In the genomic region with DNA sequence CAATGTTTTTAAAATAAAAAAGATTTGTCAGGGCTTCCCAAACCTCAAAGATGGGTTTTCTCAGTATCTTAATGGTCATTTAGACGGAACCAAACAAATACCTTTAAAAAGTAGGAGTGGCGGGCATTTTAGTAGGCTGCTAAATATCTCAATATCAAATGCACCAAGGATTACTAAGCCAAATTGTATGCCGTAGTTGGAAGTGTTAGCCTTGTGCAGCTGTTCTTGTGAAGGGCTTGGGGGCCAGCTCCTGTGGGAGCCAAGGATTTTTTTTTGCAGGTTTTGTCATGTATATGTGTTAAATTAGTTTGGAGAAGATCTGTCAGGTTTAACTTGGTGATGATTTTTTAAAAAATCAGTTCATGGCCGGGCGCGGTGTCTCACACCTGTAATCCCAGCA, we compare ENCODE assay signal across 15 cellular contexts. TPM values are rescaled to one million over a fixed set of nuclear protein-coding genes. Genes with fewer than 3 reads are reported as not detected.
DNase-seq lines count a peak whose midpoint lies in the region; ATAC-seq and TF ChIP-seq lines count a peak whose summit lies in the region.
"Had no signal": no experiment of that assay in that cellular context is flagged by ENCODE, and none has a peak within 500 bp of the region (broad histone marks: within the 10 kb centered on the region; RNA-seq: fewer than 3 reads in every experiment).

No MANE protein-coding gene starts in this region.

- peaks cover 69% of the 10 kb centered on the region for H4K20me1 ChIP-seq in BLaER1
- peaks cover 3 to 74% (median 53%) of the 10 kb centered on the region in 11 experiments; a peak in 20 of 22 replicates for H4K20me1 ChIP-seq in BLaER1 treated with 17β-estradiol and CSF1 and Interleukin-3, amounts not matched to agents 10 nM and 100 nM
- H4K20me1 ChIP-seq in smooth muscle cell (ENCODE audit: low read depth), result no peaks in the 10 kb centered on the region

- H4K5ac ChIP-seq in mesendoderm (ENCODE audit: low read length), result no peak overlapping the region

- H3K9ac ChIP-seq in BLaER1 (no peak overlapping the region), mesendoderm (ENCODE audit: low read length) (no peak overlapping the region), smooth muscle cell (ENCODE audit: low read depth) (no peak overlapping the region)
- no peak overlapping the region for H3K9ac ChIP-seq in BLaER1 treated with 17β-estradiol and CSF1 and Interleukin-3, amounts not matched to agents 10 nM and 100 nM

- H3K4ac ChIP-seq in mesendoderm (ENCODE audit: low read depth, low read length), result peak overlapping the region; percentile 7

- no peak overlapping the region for H4K8ac ChIP-seq in mesendoderm (ENCODE audit: low read depth, low read length)

- H3K23ac ChIP-seq in mesendoderm (ENCODE audit: low read length), result no peak overlapping the region

- no peak overlapping the region for H3K18ac ChIP-seq in mesendoderm (ENCODE audit: low read length)

- WGBS in mesendoderm (ENCODE audit: extremely low coverage, insufficient coverage, low lambda C conversion rate), result no CpG with 5 or more reads among the region's 6 CpGs
- 79% methylated on average over 6 of the region's 6 CpGs for WGBS in smooth muscle cell (ENCODE audit: low lambda C conversion rate)

- H3K79me2 ChIP-seq in mesendoderm (ENCODE audit: control insufficient read depth, insufficient read depth, low read length) (no peaks in the 10 kb centered on the region), smooth muscle cell (ENCODE audit: low read depth) (no peaks in the 10 kb centered on the region)

- H3K4me3 ChIP-seq in BLaER1 (no peak overlapping the region), mesendoderm (ENCODE audit: low read length) (no peak overlapping the region), smooth muscle cell (no peak overlapping the region)
- no peak overlapping the region for H3K4me3 ChIP-seq in BLaER1 treated with 17β-estradiol and CSF1 and Interleukin-3, amounts not matched to agents 10 nM and 100 nM
- H3K4me3 ChIP-seq: GM23338 had no signal

- no peak overlapping the region for H2BK5ac ChIP-seq in mesendoderm (ENCODE audit: low read length)

- no peaks in the 10 kb centered on the region for H3K9me3 ChIP-seq in BLaER1
- H3K9me3 ChIP-seq in BLaER1 treated with 17β-estradiol and CSF1 and Interleukin-3, amounts not matched to agents 10 nM and 100 nM (replicated peaks in 1 of 11), result no peaks in the 10 kb centered on the region
- H3K9me3 ChIP-seq in smooth muscle cell (replicated peaks; ENCODE audit: low read depth), result no peaks in the 10 kb centered on the region

- no peak overlapping the region for H2BK15ac ChIP-seq in mesendoderm (replicated peaks; ENCODE audit: low read depth)

- H3K79me1 ChIP-seq in mesendoderm (ENCODE audit: low read length), result no peaks in the 10 kb centered on the region

- H3K4me2 ChIP-seq in BLaER1, result peak overlapping the region; percentile 57; the same call in 1 of the 2 replicates
- H3K4me2 ChIP-seq in BLaER1 treated with 17β-estradiol and CSF1 and Interleukin-3, amounts not matched to agents 10 nM and 100 nM, result peak overlapping the region in 8 of 11 experiments; percentile 39 to 85 (median 69); a peak in 12 of 22 replicates
- no peak overlapping the region for H3K4me2 ChIP-seq in mesendoderm (ENCODE audit: low read length)
- H3K4me2 ChIP-seq in smooth muscle cell, result peak overlapping the region; percentile 65
- H3K4me2 ChIP-seq: GM23338 had no signal

- ATAC-seq in HG03520 (IDR thresholded peaks at IDR 0.05; ENCODE audit: unreplicated experiment), result no peak
- ATAC-seq: CD8-positive, alpha-beta T cell; GM23338 had no signal

- no peak for DNase-seq in mesendoderm
- DNase-seq in smooth muscle cell (lab: John Stamatoyannopoulos, UW; ENCODE audit: unreplicated experiment), result no peak
- no peak for DNase-seq in stimulated activated naive CD4-positive, alpha-beta T cell (lab: John Stamatoyannopoulos, UW)
- DNase-seq: ACHN; AML-193; Calu3; CD8-positive, alpha-beta T cell; DMS79 treated with DMSO at 0.1 percent for 48 hours; GF-D8; HCEC 1CT; IMR-90 had no signal

- H2BK120ac ChIP-seq in mesendoderm (ENCODE audit: low read depth, low read length), result no peak overlapping the region

- no peak overlapping the region for H2AK5ac ChIP-seq in mesendoderm (ENCODE audit: low read length)

- no peak overlapping the region for H3K27ac ChIP-seq in BLaER1
- H3K27ac ChIP-seq in BLaER1 treated with 17β-estradiol and CSF1 and Interleukin-3, amounts not matched to agents 10 nM and 100 nM, result no peak overlapping the region
- no peak overlapping the region for H3K27ac ChIP-seq in mesendoderm (ENCODE audit: low read depth, low read length)
- peak overlapping the region; percentile 73 for H3K27ac ChIP-seq in smooth muscle cell (ENCODE audit: low read depth)

- no peak overlapping the region for H3K56ac ChIP-seq in mesendoderm (ENCODE audit: low read length)

- H3K27me3 ChIP-seq in BLaER1, result peaks cover 79% of the 10 kb centered on the region
- H3K27me3 ChIP-seq in BLaER1 treated with 17β-estradiol and CSF1 and Interleukin-3, amounts not matched to agents 10 nM and 100 nM, result peaks cover 10 to 87% (median 76%) of the 10 kb centered on the region in 11 experiments; a peak in 20 of 22 replicates
- H3K27me3 ChIP-seq in mesendoderm (ENCODE audit: insufficient read depth, low read length, poor library complexity), result peaks cover 9% of the 10 kb centered on the region
- H3K27me3 ChIP-seq in smooth muscle cell (ENCODE audit: low read depth), result no peaks in the 10 kb centered on the region

- H2AFZ ChIP-seq in smooth muscle cell (ENCODE audit: low read depth), result no peak overlapping the region
- H2AFZ ChIP-seq: GM23338 had no signal

- peaks cover 27% of the 10 kb centered on the region for H3F3A ChIP-seq in smooth muscle cell (ENCODE audit: low read depth)

- H3K4me1 ChIP-seq in BLaER1 (peaks cover 26% of the 10 kb centered on the region), mesendoderm (ENCODE audit: control insufficient read depth, low read depth, low read length) (peaks cover 4% of the 10 kb centered on the region), smooth muscle cell (ENCODE audit: low read depth) (peaks cover 50% of the 10 kb centered on the region)
- H3K4me1 ChIP-seq in BLaER1 treated with 17β-estradiol and CSF1 and Interleukin-3, amounts not matched to agents 10 nM and 100 nM, result peaks cover 25 to 36% (median 29%) of the 10 kb centered on the region in 10 experiments

- no peak for TF ChIP-seq CTCF in smooth muscle cell (IDR thresholded peaks at IDR 0.05; ENCODE audit: borderline replicate concordance, insufficient read depth, poor library complexity, severe bottlenecking)

- H3K36me3 ChIP-seq in BLaER1 (no peaks in the 10 kb centered on the region), mesendoderm (ENCODE audit: control insufficient read depth, insufficient read depth, low read length) (no peaks in the 10 kb centered on the region), smooth muscle cell (ENCODE audit: low read depth) (no peaks in the 10 kb centered on the region)
- peaks cover 0 to 1% (median 0%) of the 10 kb centered on the region in 11 experiments; a peak in 1 of 22 replicates for H3K36me3 ChIP-seq in BLaER1 treated with 17β-estradiol and CSF1 and Interleukin-3, amounts not matched to agents 10 nM and 100 nM

RNA-seq across cellular contexts. Expression of gene ACTR2, which starts 52.1 kb away (rescaled TPM):
- polyA plus RNA-seq in mesendoderm (2013, experiment 1 of 2), result 104 TPM
- polyA plus RNA-seq in mesendoderm (2013, experiment 2 of 2), result 104 TPM
- total RNA-seq in smooth muscle cell, result 174 TPM in 2 replicates
- polyA plus RNA-seq in smooth muscle cell, result 107 and 108 TPM in 2 replicates
